In genomic region chr17:59851431-59852375, GRCh38 we compare ENCODE assay signal across 10 cellular contexts. TPM values are rescaled to one million over a fixed set of nuclear protein-coding genes. Genes with fewer than 3 reads are reported as not detected.
DNase-seq lines count a peak whose midpoint lies in the region; ATAC-seq and TF ChIP-seq lines count a peak whose summit lies in the region.
"Had no signal": no experiment of that assay in that cellular context is flagged by ENCODE, and none has a peak within 500 bp of the region (broad histone marks: within the 10 kb centered on the region; RNA-seq: fewer than 3 reads in every experiment).

No MANE protein-coding gene starts in this region.

- 44 to 61% methylated on average over 7 to 14 of the region's 14 CpGs for WGBS in transverse colon (ENCODE audit: low coverage in 1 of 2), 2 donors

- H3K9me3 Mint-ChIP-seq in activated T-cell treated with anti-CD3 and anti-CD28 coated beads, Interleukin-2, amount 50 U/mL, for 72 hours = no peaks in the 10 kb centered on the region

- H3K27me3 ChIP-seq in brain microvascular endothelial cell (replicated peaks) (no peaks in the 10 kb centered on the region), lower lobe of right lung (ENCODE audit: low read depth) (no peaks in the 10 kb centered on the region), transverse colon (no peaks in the 10 kb centered on the region)

- H3K9me3 ChIP-seq in lower lobe of right lung = no peaks in the 10 kb centered on the region
- no peaks in the 10 kb centered on the region for H3K9me3 ChIP-seq in transverse colon

- no peak for ATAC-seq in activated T-cell treated with anti-CD3 and anti-CD28 coated beads, Interleukin-2, amount 50 U/mL, for 72 hours (replicated peaks in 1 of 2)
- ATAC-seq in lower lobe of right lung = peak in 1 of 2 donors; percentile 44

- DNase-seq in activated T-cell treated with anti-CD3 and anti-CD28 coated beads, Interleukin-2, amount 50 U/mL, for 72 hours = no peak
- no peak for DNase-seq in activated T-cell treated with anti-CD3 and anti-CD28 coated beads, Interleukin-2, amount 50 U/mL, for 48 hours
- peak; percentile 63 for DNase-seq in brain microvascular endothelial cell
- no peak for DNase-seq in lower lobe of right lung
- peak; percentile 70 for DNase-seq in transverse colon
- DNase-seq in pons (ENCODE audit: low spot score) = no peak
- no peak for DNase-seq in NCI-H1417 (lab: John Stamatoyannopoulos, UW)
- DNase-seq in Ammon's horn (ENCODE audit: low spot score) = no peak
- DNase-seq: DMS79, Karpas-422 had no signal

- peaks cover 83% of the 10 kb centered on the region for H3K4me1 ChIP-seq in lower lobe of right lung
- H3K4me1 ChIP-seq in transverse colon = peaks cover 40 to 92% (median 72%) of the 10 kb centered on the region in 4 donors

- in situ Hi-C loops in brain microvascular endothelial cell (cut with HindIII; ENCODE audit: low pct_ligation_motif_present, low sequenced_read_pairs) (no loop called here), transverse colon (cut with MboI; ENCODE audit: low pct_ligation_motif_present in 1 of 4, low pct_unique_long_range_greater_than_20kb in 1 of 4, low sequenced_read_pairs in 3 of 4) (no loop called here)

- intact Hi-C loops in lower lobe of right lung (cut with DNase I) (no loop called here), transverse colon (cut with DNase I; ENCODE audit: low total_unique reads) (no loop called here)

- H3K4me3 ChIP-seq in brain microvascular endothelial cell (ENCODE audit: low read depth, low read length) (no peak overlapping the region), lower lobe of right lung (no peak overlapping the region), transverse colon (no peak overlapping the region)

- H3K27me3 Mint-ChIP-seq in activated T-cell treated with anti-CD3 and anti-CD28 coated beads, Interleukin-2, amount 50 U/mL, for 72 hours (ENCODE audit: low read depth) = no peaks in the 10 kb centered on the region

- TF ChIP-seq POLR2A in transverse colon (IDR thresholded peaks at IDR 0.05) = peak; percentile 13

- TF ChIP-seq CTCF in brain microvascular endothelial cell (IDR thresholded peaks at IDR 0.05; ENCODE audit: low read depth, low read length, missing control alignments) (no peak), lower lobe of right lung (IDR thresholded peaks at IDR 0.05) (no peak), transverse colon (IDR thresholded peaks at IDR 0.05) (no peak)

- H3K27ac ChIP-seq in brain microvascular endothelial cell (peak overlapping the region; percentile 94), lower lobe of right lung (peak overlapping the region; percentile 51), transverse colon (peak overlapping the region; percentile 91 to 99 (median 95))

- peak overlapping the region; percentile 58 for H3K27ac Mint-ChIP-seq in activated T-cell treated with anti-CD3 and anti-CD28 coated beads, Interleukin-2, amount 50 U/mL, for 72 hours

- peak; percentile 87 for TF ChIP-seq EP300 in transverse colon (IDR thresholded peaks at IDR 0.05; ENCODE audit: low read depth)

- no peaks in the 10 kb centered on the region for H3K36me3 ChIP-seq in brain microvascular endothelial cell (replicated peaks)
- no peaks in the 10 kb centered on the region for H3K36me3 ChIP-seq in lower lobe of right lung
- H3K36me3 ChIP-seq in transverse colon = no peaks in the 10 kb centered on the region

- H3K4me1 Mint-ChIP-seq in activated T-cell treated with anti-CD3 and anti-CD28 coated beads, Interleukin-2, amount 50 U/mL, for 72 hours (ENCODE audit: low read depth) = peaks cover 77% of the 10 kb centered on the region

- peaks cover 6 to 7% of the 10 kb centered on the region in 2 donors for H3K36me3 Mint-ChIP-seq in activated T-cell treated with anti-CD3 and anti-CD28 coated beads, Interleukin-2, amount 50 U/mL, for 72 hours (ENCODE audit: insufficient read depth in 2 of 2)

- H3K4me3 Mint-ChIP-seq in activated T-cell treated with anti-CD3 and anti-CD28 coated beads, Interleukin-2, amount 50 U/mL, for 72 hours = no peak overlapping the region

RNA-seq across cellular contexts. Expression of gene TUBD1, which starts 41.0 kb away (rescaled TPM):
- total RNA-seq in activated T-cell treated with anti-CD3 and anti-CD28 coated beads, Interleukin-2, amount 50 U/mL, for 72 hours = 10 to 100 TPM; 13.8 to 14.3 TPM
- total RNA-seq in lower lobe of right lung (14.7 TPM), transverse colon (10 to 100 TPM in 1 of 4 donors, 1 to 10 TPM in 2, under 1 TPM in 1; 0.80 to 13.3 (median 4.1) TPM)

RNA-seq across cellular contexts. Expression of gene RPS6KB1, which starts 41.2 kb away (rescaled TPM):
- total RNA-seq in activated T-cell treated with anti-CD3 and anti-CD28 coated beads, Interleukin-2, amount 50 U/mL, for 72 hours = 10 to 100 TPM; 65.8 to 68.8 TPM
- 29.0 TPM for total RNA-seq in lower lobe of right lung
- total RNA-seq in transverse colon = 10 to 100 TPM; 18.3 to 51.3 (median 28.1) TPM

Comparison
In these comparisons a context has a peak if more than half of its experiments do, and no peak if none do; other contexts are left out.
1. DNase-seq: peak in brain microvascular endothelial cell (single experiment) and transverse colon (single experiment); none in activated T-cell treated with anti-CD3 and anti-CD28 coated beads, Interleukin-2, amount 50 U/mL, for 72 hours (0 of 2), activated T-cell treated with anti-CD3 and anti-CD28 coated beads, Interleukin-2, amount 50 U/mL, for 48 hours (0 of 2), lower lobe of right lung (single experiment), pons (single experiment), NCI-H1417 (0 of 3) and Ammon's horn (single experiment).
2. Peak in every context shown above with its lines, with median percentiles within 50 percentile points of each other: H3K27ac ChIP-seq.